In genomic region chr5:57383093-57383861, GRCh38 we compare ENCODE assay signal across 1 cellular context.
TF ChIP-seq lines count a peak whose summit lies in the region.

No MANE protein-coding gene starts in this region.

TF ChIP-seq in K562, 482 proteins besides CTCF, POLR2A, EP300 and RAD21 (continued from another document and continues in another):
- TF ChIP-seq ZBTB2 (IDR thresholded peaks at IDR 0.05) (no peak), HDAC3 (IDR thresholded peaks at IDR 0.05; ENCODE audit: borderline replicate concordance, partially characterized antibody) (peak; percentile 54), TGIF2 (CRISPR knock-in tag; IDR thresholded peaks at IDR 0.05) (no peak), KLF1 (tag; IDR thresholded peaks at IDR 0.05) (no peak), ZFP30 (CRISPR knock-in tag; IDR thresholded peaks at IDR 0.05; ENCODE audit: borderline replicate concordance) (no peak), SRSF1 (IDR thresholded peaks at IDR 0.05; ENCODE audit: low read depth, low read length) (no peak), MYC (IDR thresholded peaks at IDR 0.05; ENCODE audit: low read depth, low read length) (peak; percentile 82), MYC (CRISPR knock-in tag; IDR thresholded peaks at IDR 0.05; ENCODE audit: borderline replicate concordance, low read depth) (no peak), SMARCB1 (IDR thresholded peaks at IDR 0.05; ENCODE audit: insufficient read length, low read depth) (no peak), RBFOX2 (IDR thresholded peaks at IDR 0.05; ENCODE audit: low read depth, low read length) (no peak), TCF15 (CRISPR knock-in tag; IDR thresholded peaks at IDR 0.05) (no peak), BCOR (IDR thresholded peaks at IDR 0.05) (no peak), TFAP4 (CRISPR knock-in tag; IDR thresholded peaks at IDR 0.05; ENCODE audit: borderline replicate concordance) (peak; percentile 52; the same call in 1 of the 2 replicates), ZNF232 (CRISPR knock-in tag; IDR thresholded peaks at IDR 0.05) (no peak), CCAR2 (IDR thresholded peaks at IDR 0.05; ENCODE audit: low read depth, low read length) (no peak), ADNP (tag; IDR thresholded peaks at IDR 0.05) (no peak), ZNF589 (CRISPR knock-in tag; IDR thresholded peaks at IDR 0.05; ENCODE audit: low read depth) (peak; percentile 18; the same call in 1 of the 2 replicates), TAF9B (IDR thresholded peaks at IDR 0.05; ENCODE audit: partially characterized antibody) (peak; percentile 16), ZNF282 (CRISPR knock-in tag; IDR thresholded peaks at IDR 0.05) (no peak), THRB (CRISPR knock-in tag; conservative IDR thresholded peaks at IDR 0.05) (0 out of 2 replicates have a peak, but pooled peaks have one; percentile 20), HDAC6 (IDR thresholded peaks at IDR 0.05; ENCODE audit: low read depth, low read length) (no peak), ZNF318 (IDR thresholded peaks at IDR 0.05; ENCODE audit: borderline replicate concordance in 1 of 2, low read depth in 1 of 2) (0 out of 4 replicates have a peak, but pooled peaks of 1 of the 2 experiments have one; percentile 61), SETDB1 (IDR thresholded peaks at IDR 0.05; ENCODE audit: low read length) (no peak), FOXJ2 (tag; IDR thresholded peaks at IDR 0.05) (peak; percentile 87), L3MBTL2 (IDR thresholded peaks at IDR 0.05) (peak; percentile 63; the same call in 1 of the 2 replicates), ZNF609 (CRISPR knock-in tag; IDR thresholded peaks at IDR 0.05; ENCODE audit: borderline replicate concordance) (no peak), SMC3 (conservative IDR thresholded peaks at IDR 0.05; ENCODE audit: insufficient read depth, low read depth, low read length) (no peak), RBM14 (IDR thresholded peaks at IDR 0.05; ENCODE audit: borderline replicate concordance, insufficient read depth, low read depth, low read length) (no peak), MCM3 (IDR thresholded peaks at IDR 0.05) (no peak), POLR3G (IDR thresholded peaks at IDR 0.05; ENCODE audit: extremely low read depth, insufficient read length, insufficient replicate concordance) (no peak), IFI16 (CRISPR knock-in tag; IDR thresholded peaks at IDR 0.05) (no peak), ZNF444 (CRISPR knock-in tag; IDR thresholded peaks at IDR 0.05) (no peak), SAFB (IDR thresholded peaks at IDR 0.05; ENCODE audit: borderline replicate concordance, low read depth, low read length) (no peak), HCFC1 (IDR thresholded peaks at IDR 0.05; ENCODE audit: low read depth, low read length) (peak; percentile 32; the same call in 1 of the 2 replicates), ZNF695 (CRISPR knock-in tag; IDR thresholded peaks at IDR 0.05) (no peak), HDAC1 (IDR thresholded peaks at IDR 0.05) (peak in 1 of 2 experiments; percentile 45; a peak in 1 of 4 replicates), MNT (conservative IDR thresholded peaks at IDR 0.05) (peak; percentile 10 to 42; a peak in 1 of 4 replicates), BCLAF1 (IDR thresholded peaks at IDR 0.05; ENCODE audit: borderline replicate concordance in 1 of 2, control insufficient read depth in 1 of 2, low read depth in 2 of 2, low read length in 1 of 2) (no peak)
